In genomic region chr13:19864339-19865309, GRCh38 we compare ENCODE assay signal across 8 cellular contexts. TPM values are rescaled to one million over a fixed set of nuclear protein-coding genes. Genes with fewer than 3 reads are reported as not detected.
DNase-seq lines count a peak whose midpoint lies in the region; ATAC-seq and TF ChIP-seq lines count a peak whose summit lies in the region.

No MANE protein-coding gene starts in this region.

- peak overlapping the region; percentile 83 for H3K4me3 Mint-ChIP-seq in GM23338

- peaks cover 11% of the 10 kb centered on the region; the same call in 1 of the 2 replicates for H4K20me1 ChIP-seq in GM23338 (replicated peaks; ENCODE audit: insufficient read depth)

- H3K9me2 ChIP-seq in GM23338 (ENCODE audit: insufficient read depth) = no peaks in the 10 kb centered on the region

- H3K36me3 ChIP-seq in GM23338 (ENCODE audit: insufficient read depth) (peaks cover 9% of the 10 kb centered on the region; the same call in 1 of the 2 replicates), adipocyte (ENCODE audit: control insufficient read depth, insufficient read depth, low read length, severe bottlenecking) (no peaks in the 10 kb centered on the region), upper lobe of right lung (no peaks in the 10 kb centered on the region)

- ATAC-seq in GM23338 (peak; percentile 39), left cardiac atrium (peak; percentile 28 to 44), upper lobe of right lung (peak; percentile 24)

- TF ChIP-seq CTCF in GM23338 (conservative IDR thresholded peaks at IDR 0.05; ENCODE audit: low read depth in 2 of 2) = peak; percentile 48 to 73
- peak; percentile 72 for TF ChIP-seq CTCF in upper lobe of right lung (IDR thresholded peaks at IDR 0.05)

- peak overlapping the region; percentile 71 for H3K4me2 ChIP-seq in GM23338

- DNase-seq in GDM1 (lab: John Stamatoyannopoulos, UW) (peak; percentile 78), GM23338 (ENCODE audit: low spot score) (peak; percentile 89), M059J (ENCODE audit: low read depth) (peak; percentile 64), SKM-1 (lab: John Stamatoyannopoulos, UW; ENCODE audit: unreplicated experiment) (peak; percentile 12), adipocyte (ENCODE audit: low read depth) (peak; percentile 62), left cardiac atrium (peak; percentile 68), posterior vena cava (ENCODE audit: low spot score) (peak; percentile 86), upper lobe of right lung (peak; percentile 83)

- peaks cover 14% of the 10 kb centered on the region for H3F3A ChIP-seq in GM23338 (replicated peaks; ENCODE audit: low read depth)

- H3K9ac ChIP-seq in adipocyte (ENCODE audit: low read length) = peak overlapping the region; percentile 95

- intact Hi-C loops in left cardiac atrium (cut with DNase I) (loop anchor here in 1 of 2 donors (5.0 to 10.0 kb wide), 2 partner anchors 80 to 93 kb away; partner anchors contain the start of genes PSPC1 and ZMYM2), posterior vena cava (cut with DNase I) (no loop called here), upper lobe of right lung (cut with DNase I) (no loop called here)

- peaks cover 30% of the 10 kb centered on the region for H3K79me2 ChIP-seq in GM23338 (replicated peaks; ENCODE audit: insufficient read depth)

- H3K27me3 ChIP-seq in GM23338 (ENCODE audit: insufficient read depth) = no peaks in the 10 kb centered on the region
- H3K27me3 ChIP-seq in adipocyte (replicated peaks; ENCODE audit: control insufficient read depth, insufficient read depth, low read length) = no peaks in the 10 kb centered on the region
- H3K27me3 ChIP-seq in upper lobe of right lung = no peaks in the 10 kb centered on the region

- peaks cover 22% of the 10 kb centered on the region for H3K4me1 Mint-ChIP-seq in GM23338

- H3K27me3 Mint-ChIP-seq in GM23338 (ENCODE audit: insufficient read depth, low read depth, poor library complexity) = peaks cover 12% of the 10 kb centered on the region

- peak overlapping the region; percentile 93 for H3K27ac Mint-ChIP-seq in GM23338

- H3K9me3 Mint-ChIP-seq in GM23338 = peaks cover 5% of the 10 kb centered on the region; the same call in 1 of the 3 replicates

- peak overlapping the region; percentile 99 for H3K27ac ChIP-seq in GM23338 (ENCODE audit: low read depth)
- peak overlapping the region; percentile 99 for H3K27ac ChIP-seq in upper lobe of right lung

- H3K9me3 ChIP-seq in adipocyte (ENCODE audit: control insufficient read depth, low read length) = no peaks in the 10 kb centered on the region
- no peaks in the 10 kb centered on the region for H3K9me3 ChIP-seq in upper lobe of right lung

- peak overlapping the region; percentile 4 for H2AFZ ChIP-seq in GM23338

- H3K36me3 Mint-ChIP-seq in GM23338 (ENCODE audit: low read depth) = peaks cover 17% of the 10 kb centered on the region

- peak overlapping the region; percentile 99 for H3K4me3 ChIP-seq in GM23338
- H3K4me3 ChIP-seq in adipocyte (ENCODE audit: low read length) = peak overlapping the region; percentile 97
- peak overlapping the region; percentile 94 for H3K4me3 ChIP-seq in upper lobe of right lung

- peaks cover 21% of the 10 kb centered on the region for H3K4me1 ChIP-seq in GM23338 (ENCODE audit: insufficient read depth)
- peaks cover 26% of the 10 kb centered on the region for H3K4me1 ChIP-seq in adipocyte (ENCODE audit: control insufficient read depth, insufficient read depth, low read length)
- peaks cover 14% of the 10 kb centered on the region for H3K4me1 ChIP-seq in upper lobe of right lung

TF ChIP-seq in GM23338, 12 proteins besides CTCF, POLR2A, EP300 and RAD21:
- TF ChIP-seq STAT1 (IDR thresholded peaks at IDR 0.05; ENCODE audit: unreplicated experiment) (no peak), ZNF114 (CRISPR knock-in tag; IDR thresholded peaks at IDR 0.05) (peak; percentile 80; the same call in 1 of the 2 replicates), REST (IDR thresholded peaks at IDR 0.05; ENCODE audit: unreplicated experiment) (no peak), ZNF331 (CRISPR knock-in tag; IDR thresholded peaks at IDR 0.05; ENCODE audit: low read depth) (no peak), POLR2AphosphoS5 (IDR thresholded peaks at IDR 0.05; ENCODE audit: low read depth) (no peak; the same call in 1 of the 2 replicates), CREB1 (CRISPR knock-in tag; IDR thresholded peaks at IDR 0.05; ENCODE audit: low read depth) (peak; percentile 34; the same call in 1 of the 2 replicates)

RNA-seq across cellular contexts. Expression of gene ZMYM5, which starts 1.2 kb away (rescaled TPM):
- total RNA-seq in GM23338 (2014; rRNA removed; shearing (Covaris generic)) = 9.4 and 11.2 TPM in 2 replicates
- polyA plus RNA-seq in GM23338 (2016; fragmentation: Nextera tagmentation; extraction: Ambion mirVana) = 13.5 and 17.2 TPM in 2 replicates
- 10.2 and 13.4 TPM in 2 replicates for total RNA-seq in M059J (2014; rRNA removed; shearing (Covaris generic))
- total RNA-seq in left cardiac atrium (1 to 10 TPM; 6.4 to 8.7 TPM), posterior vena cava (10 to 100 TPM in 1 of 2 donors, 1 to 10 TPM in 1; 9.2 to 12.0 TPM), upper lobe of right lung (11.8 TPM)

Comparison
In these comparisons a context has a peak if more than half of its experiments do, and no peak if none do; other contexts are left out.
1. Peak in every context shown above with its lines: DNase-seq, ATAC-seq, H3K4me3 ChIP-seq and H3K27ac ChIP-seq.
2. DNase-seq: peak in every context shown above with its lines; median percentile 89 in GM23338; 86 in posterior vena cava; 83 in upper lobe of right lung; 78 in GDM1; 68 in left cardiac atrium; 64 in M059J; 62 in adipocyte; 12 in SKM-1.